ENCODE assay signal across 1 cellular context in the genomic region with DNA sequence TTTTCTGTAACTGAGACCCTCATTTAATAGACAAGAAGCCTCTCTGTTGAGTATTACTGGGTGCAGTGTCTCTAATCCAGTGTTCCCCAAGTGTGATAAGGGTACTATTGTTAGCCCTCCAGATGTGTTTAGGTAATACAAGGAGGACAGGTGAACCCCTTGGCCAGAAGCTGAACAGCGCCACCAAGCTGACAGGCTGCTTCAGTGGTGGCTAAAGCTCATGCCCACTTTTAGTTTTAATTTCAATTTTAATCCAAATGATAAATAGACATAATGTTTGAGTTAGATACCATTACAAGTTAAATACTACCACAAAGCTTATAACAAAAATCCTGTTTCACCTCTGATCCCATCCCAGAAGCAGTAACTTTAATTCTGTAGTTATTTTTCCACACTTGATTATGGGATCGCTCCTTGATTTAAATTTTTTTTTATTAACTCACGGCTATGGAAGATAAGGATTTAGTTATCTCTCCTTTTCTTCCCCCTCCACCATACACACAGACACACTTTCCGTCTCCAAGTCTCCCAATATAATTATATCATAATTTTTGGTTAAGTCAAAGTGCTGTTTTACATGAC.
TF ChIP-seq lines count a peak whose summit lies in the region.

No MANE protein-coding gene starts in this region.

TF ChIP-seq in WTC11, 78 proteins besides CTCF, POLR2A, EP300 and RAD21 (continued from another document):
- TF ChIP-seq, protein P1, sequence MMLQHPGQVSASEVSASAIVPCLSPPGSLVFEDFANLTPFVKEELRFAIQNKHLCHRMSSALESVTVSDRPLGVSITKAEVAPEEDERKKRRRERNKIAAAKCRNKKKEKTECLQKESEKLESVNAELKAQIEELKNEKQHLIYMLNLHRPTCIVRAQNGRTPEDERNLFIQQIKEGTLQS (CRISPR knock-in tag; conservative IDR thresholded peaks at IDR 0.05) = no peak
- TF ChIP-seq GRHL2 (CRISPR knock-in tag; IDR thresholded peaks at IDR 0.05; ENCODE audit: insufficient replicate concordance, severe bottlenecking) (no peak), ZNF232 (CRISPR knock-in tag; IDR thresholded peaks at IDR 0.05) (no peak), ZNF396 (CRISPR knock-in tag; IDR thresholded peaks at IDR 0.05; ENCODE audit: borderline replicate concordance) (no peak), ETV6 (CRISPR knock-in tag; IDR thresholded peaks at IDR 0.05) (no peak)
- TF ChIP-seq, protein P2, sequence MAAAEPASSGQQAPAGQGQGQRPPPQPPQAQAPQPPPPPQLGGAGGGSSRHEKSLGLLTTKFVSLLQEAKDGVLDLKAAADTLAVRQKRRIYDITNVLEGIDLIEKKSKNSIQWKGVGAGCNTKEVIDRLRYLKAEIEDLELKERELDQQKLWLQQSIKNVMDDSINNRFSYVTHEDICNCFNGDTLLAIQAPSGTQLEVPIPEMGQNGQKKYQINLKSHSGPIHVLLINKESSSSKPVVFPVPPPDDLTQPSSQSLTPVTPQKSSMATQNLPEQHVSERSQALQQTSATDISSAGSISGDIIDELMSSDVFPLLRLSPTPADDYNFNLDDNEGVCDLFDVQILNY (CRISPR knock-in tag; IDR thresholded peaks at IDR 0.05) = no peak
TF ChIP-seq in WTC11: peak in this region for 0.
